Comparison of ENCODE assay signal across 8 cellular contexts in the genomic region with DNA sequence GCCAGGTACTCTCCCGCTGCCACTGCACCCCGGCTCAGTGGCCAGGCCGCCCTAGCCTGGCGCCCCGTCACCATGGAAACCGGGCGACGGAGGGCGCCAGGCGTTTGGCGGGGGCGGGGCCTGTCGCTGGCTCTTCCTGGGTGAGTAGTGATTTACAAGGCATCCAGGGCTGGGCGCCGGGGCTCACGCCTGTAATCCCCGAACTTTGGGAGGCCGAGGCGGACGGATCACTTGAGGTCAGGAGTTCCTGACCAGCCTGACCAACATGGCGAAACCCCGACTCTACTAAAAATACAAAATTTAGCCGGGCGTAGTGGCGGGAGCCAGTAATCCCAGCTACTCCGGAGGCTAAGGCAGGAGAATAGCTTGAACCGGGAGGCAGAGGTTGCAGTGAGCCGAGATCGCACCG. TPM values are rescaled to one million over a fixed set of nuclear protein-coding genes. Genes with fewer than 3 reads are reported as not detected.
A peak's percentile ranks its signal among the peaks of the same experiment; 100 is the strongest.
DNase-seq lines count a peak whose midpoint lies in the region; ATAC-seq and TF ChIP-seq lines count a peak whose summit lies in the region.
"Not testable (repeated sequence)": the region's sequence is repeated elsewhere in the genome, so short reads cannot be mapped to it uniquely, and the experiment has no call there.

A gene (minus strand): TSS at position 107 of the 409 bp plus-strand sequence. CDS start 116 bp downstream, outside the sequence.

- not testable (repeated sequence) for H3K4me1 ChIP-seq in BE2C, right lobe of liver

- ATAC-seq in GM19438 (IDR thresholded peaks at IDR 0.05; ENCODE audit: low read depth, unreplicated experiment) (peak; percentile 90), HG03159 (IDR thresholded peaks at IDR 0.05; ENCODE audit: unreplicated experiment) (peak; percentile 90), right lobe of liver (peak; percentile 68 to 90 (median 82))

- H3K4me3 ChIP-seq in BE2C (ENCODE audit: low read depth, low read length) (peak within 1 kb of the TSS; percentile 28), coronary artery (peak within 1 kb of the TSS; percentile 67), right lobe of liver (peak within 1 kb of the TSS in 2 of 3 donors; percentile 21 to 29)

- H3K36me3 ChIP-seq in BE2C, right lobe of liver: not testable (repeated sequence)

- not testable (repeated sequence) for H3K9me3 ChIP-seq in BE2C, right lobe of liver

- intact Hi-C loops in right lobe of liver (cut with DNase I), result not testable (repeated sequence)

- H3K27ac ChIP-seq in coronary artery, right lobe of liver: not testable (repeated sequence)

- H3K27me3 ChIP-seq in BE2C, right lobe of liver: not testable (repeated sequence)

- WGBS in right lobe of liver (ENCODE audit: insufficient coverage, low coverage, low lambda C conversion rate, missing lambda C conversion rate), result 12% methylated on average over 8 of the region's 30 CpGs

- TF ChIP-seq POLR2A in right lobe of liver (IDR thresholded peaks at IDR 0.05), result not testable (repeated sequence)

- not testable (repeated sequence) for TF ChIP-seq CTCF in BE2C (IDR thresholded peaks at IDR 0.05; ENCODE audit: low read depth, low read length); coronary artery (IDR thresholded peaks at IDR 0.05); right lobe of liver (IDR thresholded peaks at IDR 0.05)

- DNase-seq in BE2C (peak; percentile 68), NCI-H460 (ENCODE audit: extremely low read depth, low read depth) (peak; percentile 38), right lobe of liver (peak in 1 of 3 donors; percentile 35)
- peak; percentile 53 for DNase-seq in activated CD4-positive, alpha-beta T cell treated with anti-CD3 and anti-CD28 coated beads, Interleukin-2, amount 50 U/mL, for 1 hour
- DNase-seq in coronary artery (ENCODE audit: low spot score), result not testable (repeated sequence)
- peak; percentile 37 to 41 for DNase-seq in stimulated activated CD4-positive, alpha-beta T cell treated with anti-CD3 and anti-CD28 coated beads, Interleukin-2, amount 100 ng/mL, for 48 hours

RNA-seq across cellular contexts. Expression of the gene that starts here (rescaled TPM):
- polyA plus RNA-seq in BE2C (2012; ENCODE audit: insufficient read depth, insufficient read length, low read depth), result 5.9 TPM
- 5.5 and 6.6 TPM in 2 replicates for total RNA-seq in NCI-H460 (2014; rRNA removed; shearing (Covaris generic))
- polyA plus RNA-seq in NCI-H460 (2014; cell fraction: nucleus; rRNA removed), result 68.4 and 95.3 TPM in 2 replicates
- total RNA-seq in right lobe of liver, result under 1 TPM in 3 of 6 experiments, not detected in 3; 0.19 to 0.74 (median 0.26) TPM

Comparison
In these comparisons a context has a peak if more than half of its experiments do, and no peak if none do; other contexts are left out.
1. Peak in ATAC-seq and H3K4me3 ChIP-seq in right lobe of liver; RNA of the gene not detected or under 1 TPM.